Comparison of ENCODE assay signal across 1 cellular context in the genomic region with DNA sequence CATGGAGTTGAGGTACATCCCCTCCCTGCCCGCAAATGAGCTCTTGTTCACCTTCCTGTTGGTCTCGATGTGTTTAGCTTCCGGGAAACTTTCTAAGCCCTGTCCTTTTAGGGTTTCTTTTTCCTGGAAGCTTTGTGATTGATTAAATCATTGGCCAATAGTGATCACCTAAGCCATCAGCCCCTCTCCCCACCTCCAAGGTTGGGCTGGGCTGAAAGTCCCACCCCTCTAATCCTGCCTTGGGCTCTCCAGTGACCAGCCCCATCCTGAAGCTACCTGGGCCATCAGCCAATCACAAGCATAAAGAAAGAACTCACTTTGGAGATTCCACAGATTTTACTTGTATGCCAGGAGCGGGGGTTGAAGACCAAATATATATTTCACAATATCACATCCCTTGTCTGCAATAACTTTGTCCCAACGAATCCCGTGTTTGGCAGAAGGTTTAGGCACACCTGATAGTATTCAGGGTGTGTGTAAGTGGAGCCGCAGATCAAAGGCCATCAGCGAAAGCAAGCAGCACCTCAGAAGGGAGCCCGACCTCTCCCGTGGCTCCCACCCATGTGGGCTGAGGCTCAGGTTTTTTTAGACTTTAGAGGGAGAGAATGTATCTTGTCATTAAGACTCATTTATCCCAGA.
TF ChIP-seq lines count a peak whose summit lies in the region.

No MANE protein-coding gene starts in this region.

TF ChIP-seq in K562, 482 proteins besides CTCF, POLR2A, EP300 and RAD21 (continued from another document):
- TF ChIP-seq, protein P1, sequence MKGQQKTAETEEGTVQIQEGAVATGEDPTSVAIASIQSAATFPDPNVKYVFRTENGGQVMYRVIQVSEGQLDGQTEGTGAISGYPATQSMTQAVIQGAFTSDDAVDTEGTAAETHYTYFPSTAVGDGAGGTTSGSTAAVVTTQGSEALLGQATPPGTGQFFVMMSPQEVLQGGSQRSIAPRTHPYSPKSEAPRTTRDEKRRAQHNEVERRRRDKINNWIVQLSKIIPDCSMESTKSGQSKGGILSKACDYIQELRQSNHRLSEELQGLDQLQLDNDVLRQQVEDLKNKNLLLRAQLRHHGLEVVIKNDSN (CRISPR knock-in tag; IDR thresholded peaks at IDR 0.05), result no peak
TF ChIP-seq in K562: peak in this region for 2.
